Comparison of ENCODE assay signal across 8 cellular contexts in genomic region chr2:87494845-87495244, GRCh38.
DNase-seq lines count a peak whose midpoint lies in the region; FAIRE-seq and TF ChIP-seq lines count a peak whose summit lies in the region.
"Not testable (repeated sequence)": the region's sequence is repeated elsewhere in the genome, so short reads cannot be mapped to it uniquely, and the experiment has no call there.

No MANE protein-coding gene starts in this region.

- POLR2A ChIA-PET in PC-9 (lab: Charles Lee; ENCODE audit: unreplicated experiment); activated CD4-positive, alpha-beta memory T cell treated with anti-CD3 and anti-CD28 coated beads for 36 hours (lab: Charles Lee): not testable (repeated sequence)

- not testable (repeated sequence) for H3K4ac ChIP-seq in mesenchymal stem cell (ENCODE audit: low read depth in 1 of 2, low read length in 2 of 2)

- intact Hi-C loops in Calu3 (cut with micrococcal nuclease; ENCODE audit: unreplicated experiment); PC-9 (cut with micrococcal nuclease; ENCODE audit: unreplicated experiment); activated CD4-positive, alpha-beta memory T cell treated with anti-CD3 and anti-CD28 coated beads for 36 hours (cut with micrococcal nuclease): not testable (repeated sequence)

- CTCF ChIA-PET in Calu3 (lab: Charles Lee); PC-9 (lab: Charles Lee); activated CD4-positive, alpha-beta memory T cell treated with anti-CD3 and anti-CD28 coated beads for 36 hours (lab: Charles Lee): not testable (repeated sequence)

- H3K9me3 Mint-ChIP-seq in Calu3 (ENCODE audit: low read depth, unreplicated experiment); activated CD4-positive, alpha-beta memory T cell treated with anti-CD3 and anti-CD28 coated beads for 36 hours; activated naive CD4-positive, alpha-beta T cell treated with anti-CD3 and anti-CD28 coated beads, Interleukin-2, amount 50 U/mL, for 24 hours; endodermal cell: not testable (repeated sequence)

- not testable (repeated sequence) for H2BK15ac ChIP-seq in mesenchymal stem cell (ENCODE audit: low read depth, poor library complexity, severe bottlenecking)

- H2AK5ac ChIP-seq in mesenchymal stem cell (ENCODE audit: low read length, severe bottlenecking): not testable (repeated sequence)

- H3K4me2 ChIP-seq in PC-9: 0 out of 2 replicates have a peak overlapping the region, but pooled peaks have one; percentile 2
- not testable (repeated sequence) for H3K4me2 ChIP-seq in mesenchymal stem cell (ENCODE audit: low read length, poor library complexity, severe bottlenecking)

- not testable (repeated sequence) for H3K27me3 ChIP-seq in ACC112 (ENCODE audit: insufficient read depth, low read length); PC-9 (ENCODE audit: insufficient read depth, low read depth); endodermal cell (ENCODE audit: control insufficient read depth, insufficient read depth, low read length, poor library complexity, severe bottlenecking); mesenchymal stem cell (ENCODE audit: control insufficient read depth in 1 of 2, insufficient read depth in 1 of 2, low read length in 2 of 2); small intestine (ENCODE audit: control insufficient read depth in 2 of 2, insufficient read depth in 2 of 2, low read length in 2 of 2)

- H2BK120ac ChIP-seq in mesenchymal stem cell (ENCODE audit: low read depth, low read length): not testable (repeated sequence)

- not testable (repeated sequence) for H3K14ac ChIP-seq in mesenchymal stem cell (ENCODE audit: low read length in 2 of 2)

- not testable (repeated sequence) for TF ChIP-seq CTCF in Calu3 (IDR thresholded peaks at IDR 0.05; ENCODE audit: unreplicated experiment); PC-9 (conservative IDR thresholded peaks at IDR 0.05); endodermal cell (conservative IDR thresholded peaks at IDR 0.05)

- not testable (repeated sequence) for H2BK5ac ChIP-seq in mesenchymal stem cell (ENCODE audit: low read depth, low read length, poor library complexity, severe bottlenecking)

- H3K79me1 ChIP-seq in mesenchymal stem cell (replicated peaks; ENCODE audit: low read length, poor library complexity, severe bottlenecking): not testable (repeated sequence)

- H4K8ac ChIP-seq in mesenchymal stem cell (ENCODE audit: low read length): not testable (repeated sequence)

- H3K36me3 Mint-ChIP-seq in Calu3 (ENCODE audit: insufficient read depth, unreplicated experiment); activated CD4-positive, alpha-beta memory T cell treated with anti-CD3 and anti-CD28 coated beads for 36 hours; endodermal cell (ENCODE audit: low read depth): not testable (repeated sequence)
- H3K36me3 Mint-ChIP-seq in activated naive CD4-positive, alpha-beta T cell treated with anti-CD3 and anti-CD28 coated beads, Interleukin-2, amount 50 U/mL, for 24 hours: peaks cover 11% of the 10 kb centered on the region

- H3K23ac ChIP-seq in mesenchymal stem cell (ENCODE audit: low read length in 2 of 2): not testable (repeated sequence)

- FAIRE-seq in small intestine (lab: Jason Lieb, UNC): not testable (repeated sequence)

- not testable (repeated sequence) for H2BK12ac ChIP-seq in mesenchymal stem cell (ENCODE audit: low read length in 2 of 2)

- H3F3A ChIP-seq in PC-9 (ENCODE audit: insufficient read depth, low read depth): not testable (repeated sequence)

- not testable (repeated sequence) for H3K9ac ChIP-seq in endodermal cell (ENCODE audit: extremely low read depth, low read length, poor library complexity, severe bottlenecking)
- H3K9ac ChIP-seq in mesenchymal stem cell (ENCODE audit: low read length): peak overlapping the region; percentile 38

- H3K27me3 Mint-ChIP-seq in Calu3 (ENCODE audit: unreplicated experiment); activated CD4-positive, alpha-beta memory T cell treated with anti-CD3 and anti-CD28 coated beads for 36 hours; activated naive CD4-positive, alpha-beta T cell treated with anti-CD3 and anti-CD28 coated beads, Interleukin-2, amount 50 U/mL, for 24 hours; endodermal cell (ENCODE audit: insufficient read depth): not testable (repeated sequence)

- H3K9me3 ChIP-seq in PC-9 (ENCODE audit: insufficient read depth, low read depth); endodermal cell (ENCODE audit: control insufficient read depth, low read length); mesenchymal stem cell (ENCODE audit: control insufficient read depth, low read length); small intestine (ENCODE audit: control insufficient read depth, low read depth): not testable (repeated sequence)

- H3K27ac ChIP-seq in ACC112 (ENCODE audit: low read depth, low read length) (peak overlapping the region; percentile 43; the same call in 1 of the 2 replicates), PC-9 (peak overlapping the region; percentile 43)
- H3K27ac ChIP-seq in endodermal cell (ENCODE audit: low read depth, low read length); mesenchymal stem cell (ENCODE audit: low read length, poor library complexity, severe bottlenecking); small intestine (ENCODE audit: low read depth in 1 of 2, low read length in 1 of 2): not testable (repeated sequence)

- not testable (repeated sequence) for H3K18ac ChIP-seq in mesenchymal stem cell (ENCODE audit: low read depth in 1 of 2, low read length in 2 of 2)

- peak overlapping the region; percentile 56 for H3K27ac Mint-ChIP-seq in Calu3 (ENCODE audit: unreplicated experiment)
- peak overlapping the region; percentile 15 for H3K27ac Mint-ChIP-seq in activated CD4-positive, alpha-beta memory T cell treated with anti-CD3 and anti-CD28 coated beads for 36 hours
- H3K27ac Mint-ChIP-seq in activated naive CD4-positive, alpha-beta T cell treated with anti-CD3 and anti-CD28 coated beads, Interleukin-2, amount 50 U/mL, for 24 hours: peak overlapping the region; percentile 36
- H3K27ac Mint-ChIP-seq in endodermal cell: not testable (repeated sequence)

- not testable (repeated sequence) for H3K4me1 Mint-ChIP-seq in Calu3 (ENCODE audit: low read depth, unreplicated experiment)
- peaks cover 22% of the 10 kb centered on the region for H3K4me1 Mint-ChIP-seq in activated CD4-positive, alpha-beta memory T cell treated with anti-CD3 and anti-CD28 coated beads for 36 hours (ENCODE audit: low read depth)
- peaks cover 23% of the 10 kb centered on the region for H3K4me1 Mint-ChIP-seq in activated naive CD4-positive, alpha-beta T cell treated with anti-CD3 and anti-CD28 coated beads, Interleukin-2, amount 50 U/mL, for 24 hours
- peaks cover 11% of the 10 kb centered on the region for H3K4me1 Mint-ChIP-seq in endodermal cell

- H2AFZ ChIP-seq in ACC112 (ENCODE audit: low read length, unreplicated experiment); PC-9; mesenchymal stem cell (ENCODE audit: low read depth, low read length): not testable (repeated sequence)

- not testable (repeated sequence) for DNase-seq in Calu3; PC-9; activated CD4-positive, alpha-beta memory T cell treated with anti-CD3 and anti-CD28 coated beads for 36 hours; mesenchymal stem cell
- DNase-seq in endodermal cell (peak; percentile 3), small intestine (peak; percentile 21)

- H4K20me1 ChIP-seq in PC-9 (ENCODE audit: insufficient read depth): not testable (repeated sequence)

- H4K91ac ChIP-seq in mesenchymal stem cell (ENCODE audit: low read length): not testable (repeated sequence)

- BruUV-seq in Calu3 (replicated peaks; lab: Mats Ljungman, UMichigan); PC-9 (replicated peaks; lab: Mats Ljungman, UMichigan): not testable (repeated sequence)

- H3K36me3 ChIP-seq in ACC112 (ENCODE audit: insufficient read depth, low read length); PC-9 (ENCODE audit: low read depth); endodermal cell (ENCODE audit: control insufficient read depth, insufficient read depth, low read length); mesenchymal stem cell (ENCODE audit: control insufficient read depth in 1 of 2, insufficient read depth in 2 of 2, low read depth in 1 of 2, low read length in 2 of 2); small intestine (ENCODE audit: control insufficient read depth in 2 of 2, insufficient read depth in 2 of 2, low read length in 2 of 2): not testable (repeated sequence)

- WGBS in endodermal cell (ENCODE audit: insufficient coverage in 1 of 2, insufficient read length in 1 of 2), 2 experiments: 87% methylated on average over 5 of the region's 5 CpGs; no CpG with 5 or more reads in 1 of the 2 experiments
- WGBS in mesenchymal stem cell: no CpG with 5 or more reads among the region's 5 CpGs
- WGBS in small intestine, 3 donors: 57 to 71% (median 66%) methylated on average over 5 of the region's 5 CpGs

- H3K4me3 ChIP-seq in ACC112 (ENCODE audit: low read depth, low read length); PC-9; endodermal cell (ENCODE audit: low read length); mesenchymal stem cell (ENCODE audit: insufficient read depth in 1 of 2, low read depth in 1 of 2, low read length in 2 of 2); small intestine (ENCODE audit: low read depth in 1 of 2, low read length in 2 of 2): not testable (repeated sequence)

- peaks cover 27% of the 10 kb centered on the region for H3K79me2 ChIP-seq in ACC112 (ENCODE audit: control insufficient read depth, insufficient read depth, low read length, unreplicated experiment)
- H3K79me2 ChIP-seq in PC-9 (ENCODE audit: low read depth): peaks cover 30% of the 10 kb centered on the region

- H3K4me3 Mint-ChIP-seq in Calu3 (ENCODE audit: low read depth, unreplicated experiment); activated CD4-positive, alpha-beta memory T cell treated with anti-CD3 and anti-CD28 coated beads for 36 hours; activated naive CD4-positive, alpha-beta T cell treated with anti-CD3 and anti-CD28 coated beads, Interleukin-2, amount 50 U/mL, for 24 hours; endodermal cell: not testable (repeated sequence)

- H3K4me1 ChIP-seq in ACC112 (ENCODE audit: control insufficient read depth, insufficient read depth, low read length, unreplicated experiment): peaks cover 13% of the 10 kb centered on the region
- H3K4me1 ChIP-seq in PC-9 (replicated peaks; ENCODE audit: insufficient read depth): peaks cover 11% of the 10 kb centered on the region
- H3K4me1 ChIP-seq in endodermal cell (ENCODE audit: control insufficient read depth, insufficient read depth, low read length); mesenchymal stem cell (ENCODE audit: control insufficient read depth, insufficient read depth, low read depth, low read length); small intestine (ENCODE audit: control insufficient read depth in 2 of 2, insufficient read depth in 1 of 2, low read depth in 1 of 2, low read length in 1 of 2): not testable (repeated sequence)

- H3K9me2 ChIP-seq in PC-9 (ENCODE audit: insufficient read depth): not testable (repeated sequence)
